30 cellular contexts compared by ENCODE assay signal in the genomic region with DNA sequence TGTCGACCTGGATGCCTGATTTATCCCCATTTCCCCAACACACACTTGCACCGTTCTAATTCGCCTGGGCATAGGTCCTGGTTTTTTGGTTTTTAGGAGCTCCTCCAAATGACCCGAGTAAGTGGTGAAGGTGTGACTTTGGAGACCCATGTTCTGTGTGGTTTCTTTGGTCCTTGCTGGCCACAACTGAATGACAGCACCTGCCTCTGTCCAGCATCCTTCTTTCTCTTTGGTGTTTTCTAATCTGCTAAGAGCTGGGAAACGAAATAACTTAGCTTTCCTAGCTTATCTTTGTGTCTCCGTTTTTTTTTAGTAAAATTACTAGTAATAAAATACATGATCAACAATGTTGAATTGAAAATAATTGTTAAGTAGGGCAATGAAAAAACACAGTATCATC.
DNase-seq lines count a peak whose midpoint lies in the region; ATAC-seq and TF ChIP-seq lines count a peak whose summit lies in the region.
"Had no signal": no experiment of that assay in that cellular context is flagged by ENCODE, and none has a peak within 500 bp of the region (broad histone marks: within the 10 kb centered on the region; RNA-seq: fewer than 3 reads in every experiment).

No MANE protein-coding gene starts in this region.

- RAD21 ChIA-PET in HCT116 (lab: Charles Lee; ENCODE audit: low non-redundant PET in 1 of 2, low total read pairs in 2 of 2, uncharacterized antibody in 2 of 2, unreplicated experiment in 2 of 2), result interaction anchor here in 1 of 2 experiments (0.8 kb wide), 1 partner anchor 911 kb away, joined by 3 read pairs; no protein-coding TSS in a partner anchor

- TF ChIP-seq CTCF in HCT116 (IDR thresholded peaks at IDR 0.05 in 2 of 3, conservative IDR thresholded peaks at IDR 0.05 in 1 of 3; ENCODE audit: borderline replicate concordance in 1 of 3, insufficient read depth in 1 of 3, low read depth in 2 of 3, low read length in 2 of 3), result no peak
- TF ChIP-seq CTCF in HEK293 (tag by site-specific recombination; IDR thresholded peaks at IDR 0.05), result no peak
- TF ChIP-seq CTCF in BE2C (IDR thresholded peaks at IDR 0.05; ENCODE audit: low read depth, low read length), result no peak

- H3K36me3 ChIP-seq in HCT116 (ENCODE audit: control insufficient read depth in 1 of 2, insufficient read depth in 2 of 2, low read length in 2 of 2) (no peaks in the 10 kb centered on the region), HEK293 (ENCODE audit: control insufficient read depth in 2 of 2, insufficient read depth in 1 of 2, low read length in 2 of 2) (no peaks in the 10 kb centered on the region), aorta (ENCODE audit: control insufficient read depth in 1 of 2, insufficient read depth in 2 of 2, low read length in 1 of 2) (no peaks in the 10 kb centered on the region), BE2C (no peaks in the 10 kb centered on the region)
- H3K36me3 ChIP-seq: BLaER1; BLaER1 treated with 17β-estradiol and CSF1 and Interleukin-3, amounts not matched to agents 10 nM and 100 nM had no signal

- H3K4me2 ChIP-seq in HCT116 (ENCODE audit: low read length), result no peak overlapping the region
- H3K4me2 ChIP-seq: A549; BLaER1; BLaER1 treated with 17β-estradiol and CSF1 and Interleukin-3, amounts not matched to agents 10 nM and 100 nM had no signal

- TF ChIP-seq POLR2A in HCT116 (IDR thresholded peaks at IDR 0.05; ENCODE audit: borderline replicate concordance, extremely low read depth, insufficient read depth, insufficient read length), result no peak

- H3K27ac ChIP-seq in HCT116 (ENCODE audit: low read depth, low read length) (no peak overlapping the region), HEK293 (ENCODE audit: extremely low read depth, low read depth, low read length) (no peak overlapping the region), aorta (ENCODE audit: low read depth in 1 of 2, low read length in 2 of 2) (no peak overlapping the region)
- H3K27ac ChIP-seq: 22Rv1; A549; BLaER1; BLaER1 treated with 17β-estradiol and CSF1 and Interleukin-3, amounts not matched to agents 10 nM and 100 nM; C4-2B had no signal

- no peak overlapping the region for H3K4me3 ChIP-seq in HCT116 (replicated peaks in 1 of 2; ENCODE audit: low read depth in 1 of 2, low read length in 2 of 2)
- no peak overlapping the region for H3K4me3 ChIP-seq in HEK293 (ENCODE audit: low read depth, low read length)
- H3K4me3 ChIP-seq in aorta (ENCODE audit: low read length in 2 of 2), result no peak overlapping the region
- H3K4me3 ChIP-seq in BE2C (ENCODE audit: low read depth, low read length), result no peak overlapping the region
- H3K4me3 ChIP-seq: A549; BLaER1; BLaER1 treated with 17β-estradiol and CSF1 and Interleukin-3, amounts not matched to agents 10 nM and 100 nM had no signal

- H3K9me2 ChIP-seq in HCT116 (ENCODE audit: insufficient read depth), result no peaks in the 10 kb centered on the region

- no peak for TF ChIP-seq RAD21 in HCT116 (IDR thresholded peaks at IDR 0.05; ENCODE audit: low read depth)
- no peak for TF ChIP-seq RAD21 in Ishikawa (IDR thresholded peaks at IDR 0.05; ENCODE audit: low read depth)

- H2AFZ ChIP-seq in HCT116 (ENCODE audit: low read depth, low read length, poor library complexity, severe bottlenecking), result no peak overlapping the region

- CTCF ChIA-PET in HCT116 (lab: Charles Lee) (interaction anchor here (2.9 kb wide), 1 partner anchor 16 kb away, joined by 18 read pairs; no protein-coding TSS in a partner anchor), HEK293 (lab: Yijun Ruan, JAX) (interaction anchor here (0.5 to 2.9 kb wide), 5 partner anchors 15 to 998 kb away, joined by 3 to 21 read pairs (median 6); no protein-coding TSS in a partner anchor)

- intact Hi-C loops in HCT116 (cut with micrococcal nuclease) (no loop called here), aorta (cut with DNase I) (no loop called here)

- TF ChIP-seq EP300 in Ishikawa (IDR thresholded peaks at IDR 0.05; ENCODE audit: borderline replicate concordance), result no peak

- no peak overlapping the region for H3K9ac ChIP-seq in HCT116 (ENCODE audit: low read length)
- H3K9ac ChIP-seq: BLaER1; BLaER1 treated with 17β-estradiol and CSF1 and Interleukin-3, amounts not matched to agents 10 nM and 100 nM had no signal

- no peak for ATAC-seq in HCT116
- no peak for ATAC-seq in aorta (ENCODE audit: low FRiP score)
- ATAC-seq: A549; CD8-positive, alpha-beta T cell had no signal

- no peaks in the 10 kb centered on the region for H3K4me1 ChIP-seq in HCT116 (ENCODE audit: control insufficient read depth in 1 of 2, insufficient read depth in 2 of 2, low read length in 2 of 2)
- H3K4me1 ChIP-seq in HEK293 (ENCODE audit: control insufficient read depth, insufficient read depth, low read length), result no peaks in the 10 kb centered on the region
- no peaks in the 10 kb centered on the region for H3K4me1 ChIP-seq in aorta (ENCODE audit: control insufficient read depth in 1 of 2, insufficient read depth in 2 of 2, low read length in 2 of 2)
- no peaks in the 10 kb centered on the region; the same call in none of the 2 replicates for H3K4me1 ChIP-seq in BE2C
- H3K4me1 ChIP-seq: A549, BLaER1 had no signal

- no peaks in the 10 kb centered on the region for H4K20me1 ChIP-seq in HCT116 (ENCODE audit: insufficient read depth)
- H4K20me1 ChIP-seq: BLaER1; BLaER1 treated with 17β-estradiol and CSF1 and Interleukin-3, amounts not matched to agents 10 nM and 100 nM had no signal

- BruUV-seq in HCT116 (replicated peaks; lab: Mats Ljungman, UMichigan), result no TSS peak

- POLR2A ChIA-PET in HCT116 (lab: Charles Lee), result no interaction called here
- POLR2A ChIA-PET in HEK293 (lab: Yijun Ruan, JAX), result no interaction called here

- WGBS in aorta, 2 donors, result 80 to 83% methylated on average over 6 of the region's 6 CpGs

- H3K9me3 ChIP-seq in HCT116 (ENCODE audit: control insufficient read depth in 1 of 2, insufficient read depth in 1 of 2, low read depth in 1 of 2, low read length in 2 of 2) (no peaks in the 10 kb centered on the region), HEK293 (ENCODE audit: control insufficient read depth, insufficient read depth, low read depth, low read length) (no peaks in the 10 kb centered on the region), aorta (ENCODE audit: control insufficient read depth, low read length) (peaks cover 7% of the 10 kb centered on the region), BE2C (no peaks in the 10 kb centered on the region)
- H3K9me3 ChIP-seq: A549; BLaER1; BLaER1 treated with 17β-estradiol and CSF1 and Interleukin-3, amounts not matched to agents 10 nM and 100 nM; Caco-2 had no signal

- H3K27me3 ChIP-seq in HCT116 (ENCODE audit: insufficient read depth, low read length) (peaks cover 29% of the 10 kb centered on the region), aorta (ENCODE audit: control insufficient read depth in 1 of 2, insufficient read depth in 2 of 2, low read length in 1 of 2) (no peaks in the 10 kb centered on the region), BE2C (peaks cover 30% of the 10 kb centered on the region)
- H3K27me3 ChIP-seq: BLaER1; BLaER1 treated with 17β-estradiol and CSF1 and Interleukin-3, amounts not matched to agents 10 nM and 100 nM had no signal

- no peak for DNase-seq in HCT116 (ENCODE audit: low read depth, low spot score)
- no peak for DNase-seq in foreskin melanocyte
- no peak for DNase-seq in aorta
- no peak for DNase-seq in BE2C
- DNase-seq: 8988T; ACHN; AML-193; C1 segment of cervical spinal cord; Caco-2; Calu3; CD4-positive, alpha-beta memory T cell; CD4-positive, alpha-beta T cell; CD4-positive, CD25-positive, alpha-beta regulatory T cell; CD8-positive, alpha-beta memory T cell; CD8-positive, alpha-beta T cell; COR-L47; DMS 273 treated with DMSO at 0.1 percent for 48 hours; DMS153; DMS53; DMS79; DMS79 treated with DMSO at 0.1 percent for 48 hours; DND-41; EL had no signal

- H3K79me2 ChIP-seq in HCT116 (ENCODE audit: insufficient read depth, low read length), result no peaks in the 10 kb centered on the region

TF ChIP-seq in HEK293, 187 proteins besides CTCF, POLR2A, EP300 and RAD21 (continues in another document):
- no peak for TF ChIP-seq ZNF248 (tag by site-specific recombination; IDR thresholded peaks at IDR 0.05)

TF ChIP-seq in Ishikawa, 13 proteins besides CTCF, POLR2A, EP300 and RAD21:
- TF ChIP-seq TAF1 (IDR thresholded peaks at IDR 0.05; ENCODE audit: low read depth), result no peak
- TF ChIP-seq, protein P1, sequence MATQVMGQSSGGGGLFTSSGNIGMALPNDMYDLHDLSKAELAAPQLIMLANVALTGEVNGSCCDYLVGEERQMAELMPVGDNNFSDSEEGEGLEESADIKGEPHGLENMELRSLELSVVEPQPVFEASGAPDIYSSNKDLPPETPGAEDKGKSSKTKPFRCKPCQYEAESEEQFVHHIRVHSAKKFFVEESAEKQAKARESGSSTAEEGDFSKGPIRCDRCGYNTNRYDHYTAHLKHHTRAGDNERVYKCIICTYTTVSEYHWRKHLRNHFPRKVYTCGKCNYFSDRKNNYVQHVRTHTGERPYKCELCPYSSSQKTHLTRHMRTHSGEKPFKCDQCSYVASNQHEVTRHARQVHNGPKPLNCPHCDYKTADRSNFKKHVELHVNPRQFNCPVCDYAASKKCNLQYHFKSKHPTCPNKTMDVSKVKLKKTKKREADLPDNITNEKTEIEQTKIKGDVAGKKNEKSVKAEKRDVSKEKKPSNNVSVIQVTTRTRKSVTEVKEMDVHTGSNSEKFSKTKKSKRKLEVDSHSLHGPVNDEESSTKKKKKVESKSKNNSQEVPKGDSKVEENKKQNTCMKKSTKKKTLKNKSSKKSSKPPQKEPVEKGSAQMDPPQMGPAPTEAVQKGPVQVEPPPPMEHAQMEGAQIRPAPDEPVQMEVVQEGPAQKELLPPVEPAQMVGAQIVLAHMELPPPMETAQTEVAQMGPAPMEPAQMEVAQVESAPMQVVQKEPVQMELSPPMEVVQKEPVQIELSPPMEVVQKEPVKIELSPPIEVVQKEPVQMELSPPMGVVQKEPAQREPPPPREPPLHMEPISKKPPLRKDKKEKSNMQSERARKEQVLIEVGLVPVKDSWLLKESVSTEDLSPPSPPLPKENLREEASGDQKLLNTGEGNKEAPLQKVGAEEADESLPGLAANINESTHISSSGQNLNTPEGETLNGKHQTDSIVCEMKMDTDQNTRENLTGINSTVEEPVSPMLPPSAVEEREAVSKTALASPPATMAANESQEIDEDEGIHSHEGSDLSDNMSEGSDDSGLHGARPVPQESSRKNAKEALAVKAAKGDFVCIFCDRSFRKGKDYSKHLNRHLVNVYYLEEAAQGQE (IDR thresholded peaks at IDR 0.05; ENCODE audit: low read depth), result peak; percentile 53; the same call in 1 of the 2 replicates
